8 cellular contexts compared by ENCODE assay signal in the genomic region with DNA sequence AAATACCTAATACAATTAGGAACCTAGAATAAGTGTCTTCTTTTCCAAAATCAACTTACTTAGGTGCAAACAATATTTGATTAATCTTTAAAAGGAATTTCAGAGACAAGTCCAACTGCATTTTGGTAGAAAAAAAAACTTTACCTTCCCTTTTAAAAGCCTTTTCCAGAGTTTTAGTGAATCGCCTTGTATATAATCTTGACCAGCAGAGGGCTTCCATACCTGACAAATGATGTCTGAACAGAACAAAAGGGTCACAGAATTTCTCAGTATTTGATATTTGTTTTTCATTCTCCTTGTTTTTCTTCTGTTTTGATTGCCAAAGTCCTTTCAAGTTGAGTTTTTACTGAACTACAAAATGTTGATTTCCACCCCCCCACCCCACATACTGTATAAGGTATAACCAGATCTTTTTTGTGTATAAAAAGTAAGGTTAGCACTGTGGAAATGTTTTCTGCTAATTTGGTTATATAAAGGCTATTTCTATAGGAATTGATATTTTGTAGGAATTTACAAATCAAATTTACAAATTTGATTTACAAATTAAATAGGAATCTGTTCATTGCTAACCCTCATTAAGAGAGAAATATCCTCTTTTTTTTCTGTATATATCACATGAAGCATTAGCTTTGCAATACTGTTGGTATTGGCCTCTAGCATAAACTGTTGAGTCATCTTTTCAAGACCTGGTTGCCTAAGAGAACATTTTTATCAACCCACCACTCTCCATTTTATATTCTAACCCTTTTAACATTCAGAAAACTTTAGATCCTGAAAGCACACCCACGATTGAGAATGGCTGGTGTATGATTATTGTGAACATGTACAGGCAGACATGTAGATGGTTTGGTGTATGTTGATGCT.
DNase-seq lines count a peak whose midpoint lies in the region; ATAC-seq, FAIRE-seq and TF ChIP-seq lines count a peak whose summit lies in the region.

No MANE protein-coding gene starts in this region.

- TF ChIP-seq POLR2A in NB4 (IDR thresholded peaks at IDR 0.05; ENCODE audit: extremely low read depth, insufficient read length): no peak

- 60 to 75% (median 68%) methylated on average over 2 of the region's 2 CpGs for WGBS in psoas muscle, 3 donors

- H3K4me1 ChIP-seq in psoas muscle: no peaks in the 10 kb centered on the region

- no peak for ATAC-seq in psoas muscle
- no peak for ATAC-seq in HG03469 (IDR thresholded peaks at IDR 0.05; ENCODE audit: unreplicated experiment)
- no peak for ATAC-seq in HG03139 (IDR thresholded peaks at IDR 0.05; ENCODE audit: unreplicated experiment)

- H3K36me3 ChIP-seq in psoas muscle (ENCODE audit: insufficient read depth in 1 of 2, low read depth in 1 of 2): no peaks in the 10 kb centered on the region

- FAIRE-seq in endometrium (lab: Jason Lieb, UNC): peak; percentile 70

- H3K27ac ChIP-seq in psoas muscle: no peak overlapping the region

- H3K4me3 ChIP-seq in NB4 (ENCODE audit: low read depth, low read length): no peak overlapping the region
- H3K4me3 ChIP-seq in psoas muscle: no peak overlapping the region

- H3K9me3 ChIP-seq in psoas muscle: no peaks in the 10 kb centered on the region

- intact Hi-C loops in psoas muscle (cut with DNase I): loop anchor here (5.0 to 10.0 kb wide), 3 partner anchors 68 to 628 kb away; a partner anchor contains a TSS

- no peaks in the 10 kb centered on the region for H3K27me3 ChIP-seq in psoas muscle (ENCODE audit: insufficient read depth in 3 of 3, low read length in 2 of 3)

- DNase-seq in NCI-H1092 treated with DMSO at 0.1 percent for 48 hours (lab: John Stamatoyannopoulos, UW): peak; percentile 1
- DNase-seq in NCI-H1092 (lab: John Stamatoyannopoulos, UW): no peak
- peak; percentile 22 for DNase-seq in NB4 (ENCODE audit: low read depth)
- no peak for DNase-seq in psoas muscle
- no peak for DNase-seq in COLO668 (lab: John Stamatoyannopoulos, UW; ENCODE audit: unreplicated experiment)

- TF ChIP-seq CTCF in NB4 (IDR thresholded peaks at IDR 0.05; ENCODE audit: low read depth, low read length): peak; percentile 51
- TF ChIP-seq CTCF in psoas muscle (IDR thresholded peaks at IDR 0.05): peak; percentile 51

Comparison
In these comparisons a context has a peak if more than half of its experiments do, and no peak if none do; other contexts are left out.
1. DNase-seq: peak in NCI-H1092 treated with DMSO at 0.1 percent for 48 hours (single experiment) and NB4 (single experiment); none in NCI-H1092 (single experiment), psoas muscle (0 of 2) and COLO668 (single experiment).